21 cellular contexts compared by ENCODE assay signal in genomic region chr3:62669161-62669560, GRCh38.
DNase-seq lines count a peak whose midpoint lies in the region; ATAC-seq and TF ChIP-seq lines count a peak whose summit lies in the region.
"Had no signal": no experiment of that assay in that cellular context is flagged by ENCODE, and none has a peak within 500 bp of the region (broad histone marks: within the 10 kb centered on the region; RNA-seq: fewer than 3 reads in every experiment).

No MANE protein-coding gene starts in this region.

- peak; percentile 47 for DNase-seq in Ammon's horn (ENCODE audit: low spot score)
- DNase-seq in D341Med (ENCODE audit: low spot score): peak; percentile 70
- DNase-seq in NCI-H69 (lab: John Stamatoyannopoulos, UW): peak; percentile 9
- no peak for DNase-seq in nephron progenitor cell
- DNase-seq in MV-4-11 (lab: John Stamatoyannopoulos, UW): no peak
- no peak for DNase-seq in cerebellar nuclear complex (lab: John Stamatoyannopoulos, UW)
- DNase-seq: Caco-2; CD8-positive, alpha-beta T cell; DMS153; DND-41; H7; NCI-H1105 treated with DMSO at 0.1 percent for 48 hours; NCI-H2029; NCI-H2227 treated with DMSO at 0.1 percent for 48 hours; NCI-H748 treated with DMSO at 0.1 percent for 48 hours; NK-92 treated with Interleukin-12 subunit alpha and Interleukin-12 subunit beta, amount 100 ng/mL, for 24 hours; RPMI8226; SHP77 treated with DMSO at 0.1 percent for 48 hours; T-helper 1 cell had no signal

- no peaks in the 10 kb centered on the region for H3K9me3 Mint-ChIP-seq in nephron progenitor cell
- H3K9me3 Mint-ChIP-seq: CD8-positive, alpha-beta T cell had no signal

- H3K27me3 Mint-ChIP-seq in nephron progenitor cell (ENCODE audit: low read depth, poor library complexity): peaks cover 23% of the 10 kb centered on the region

- peak overlapping the region; percentile 64 for H3K27ac Mint-ChIP-seq in nephron progenitor cell
- H3K27ac Mint-ChIP-seq: B cell; CD8-positive, alpha-beta T cell had no signal

- H3K4me1 Mint-ChIP-seq in nephron progenitor cell: peaks cover 9% of the 10 kb centered on the region
- H3K4me1 Mint-ChIP-seq: B cell had no signal

- H3K4me3 Mint-ChIP-seq in nephron progenitor cell: no peak overlapping the region
- H3K4me3 Mint-ChIP-seq: B cell; CD8-positive, alpha-beta T cell had no signal

- no peaks in the 10 kb centered on the region for H3K36me3 Mint-ChIP-seq in nephron progenitor cell (ENCODE audit: low read depth)
- H3K36me3 Mint-ChIP-seq: CD8-positive, alpha-beta T cell had no signal

- TF ChIP-seq CTCF in nephron progenitor cell (IDR thresholded peaks at IDR 0.05): no peak

- ATAC-seq in GM19397 (IDR thresholded peaks at IDR 0.05; ENCODE audit: unreplicated experiment): no peak
- ATAC-seq: CD8-positive, alpha-beta T cell had no signal

Comparison
In these comparisons a context has a peak if more than half of its experiments do, and no peak if none do; other contexts are left out.
1. DNase-seq: peak in Ammon's horn (single experiment), D341Med (single experiment) and NCI-H69 (single experiment); none in nephron progenitor cell (single experiment), MV-4-11 (single experiment) and cerebellar nuclear complex (0 of 2).